Comparison of ENCODE assay signal across 20 cellular contexts in the genomic region with DNA sequence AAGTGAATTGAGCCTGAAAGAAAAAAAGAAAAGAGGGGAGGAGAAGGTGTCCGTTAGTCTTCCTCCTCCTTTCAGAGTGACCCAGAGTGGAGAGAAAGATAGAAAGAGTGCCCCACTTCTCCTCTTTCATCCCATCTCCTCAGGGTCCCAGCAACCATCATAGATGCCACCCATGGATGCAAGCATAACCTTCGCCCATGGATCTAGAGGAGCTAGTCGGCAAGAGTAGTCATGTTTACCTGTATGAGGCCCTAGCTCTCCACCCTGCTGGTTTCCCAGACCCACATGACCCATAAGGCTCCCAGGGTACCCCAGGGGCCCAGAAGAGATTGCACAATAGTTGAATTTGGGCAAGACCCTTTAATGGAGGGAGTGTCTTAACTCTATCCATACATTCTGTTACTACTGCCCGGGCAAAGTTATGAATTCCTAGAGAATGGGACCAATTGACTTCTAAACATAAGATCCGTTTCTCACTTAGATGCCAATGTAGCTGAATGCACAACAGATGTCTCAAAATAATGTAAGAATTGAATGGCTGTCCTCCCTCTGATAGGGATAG.
"Had no signal": no experiment of that assay in that cellular context is flagged by ENCODE, and none has a peak within 500 bp of the region (broad histone marks: within the 10 kb centered on the region; RNA-seq: fewer than 3 reads in every experiment).

No MANE protein-coding gene starts in this region.

- DNase-seq: activated CD4-positive, alpha-beta T cell treated with anti-CD3 and anti-CD28 coated beads for 36 hours; activated CD8-positive, alpha-beta memory T cell treated with anti-CD3 and anti-CD28 coated beads, Interleukin-2, amount 50 U/mL, for 4 hours; activated CD8-positive, alpha-beta T cell treated with anti-CD3 and anti-CD28 coated beads for 36 hours; activated naive CD4-positive, alpha-beta T cell treated with Interleukin-2 at 50 U/mL for 16 hours; activated naive CD8-positive, alpha-beta T cell treated with anti-CD3 and anti-CD28 coated beads, Interleukin-2, amount 50 U/mL, for 24 hours; body of pancreas; foreskin melanocyte; heart left ventricle; islet precursor cell; occipital lobe; right cardiac atrium; T-helper 9 cell; thyroid gland; uterus had no signal

- ATAC-seq: activated CD4-positive, alpha-beta T cell treated with anti-CD3 and anti-CD28 coated beads for 36 hours; activated CD8-positive, alpha-beta T cell treated with anti-CD3 and anti-CD28 coated beads for 36 hours; activated naive CD8-positive, alpha-beta T cell treated with anti-CD3 and anti-CD28 coated beads, Interleukin-2, amount 50 U/mL, for 24 hours; body of pancreas; heart left ventricle; left lobe of liver; natural killer cell treated with Interleukin-12 subunit alpha and Interleukin-12 subunit beta and Interleukin-15 and Interleukin-18, amount 100 ng/mL, for 72 hours; right cardiac atrium; stimulated activated effector memory CD8-positive, alpha-beta T cell treated with anti-CD3 and anti-CD28 coated beads, Interleukin-12 subunit alpha, Interleukin-12 subunit beta, amount 100 ng/mL, for 72 hours had no signal

- H3K4me1 ChIP-seq: body of pancreas, esophagus muscularis mucosa, heart left ventricle, thyroid gland, uterus had no signal

- H3K36me3 ChIP-seq: esophagus muscularis mucosa, heart left ventricle, thyroid gland, uterus had no signal

- H3K27ac ChIP-seq: body of pancreas, esophagus muscularis mucosa, heart left ventricle, thyroid gland, uterus, VCaP had no signal

- H3K27me3 ChIP-seq: esophagus muscularis mucosa, heart left ventricle, thyroid gland, uterus had no signal

- H3K4me2 ChIP-seq: smooth muscle cell had no signal

- H3K4me3 ChIP-seq: body of pancreas, esophagus muscularis mucosa, heart left ventricle, smooth muscle cell, thyroid gland, uterus had no signal

- H3K9me3 ChIP-seq: thyroid gland had no signal
